In genomic region chr9:13603916-13604315, GRCh38 we compare ENCODE assay signal across 19 cellular contexts.
"Had no signal": no experiment of that assay in that cellular context is flagged by ENCODE, and none has a peak within 500 bp of the region (broad histone marks: within the 10 kb centered on the region; RNA-seq: fewer than 3 reads in every experiment).

No MANE protein-coding gene starts in this region.

- DNase-seq: cerebellar nuclear complex; colonic mucosa; effector CD4-positive, alpha-beta T cell; endodermal cell; foreskin fibroblast; glutamatergic neuron; left cardiac atrium; left ventricle myocardium inferior; lower lobe of right lung; mesenchymal stem cell; naive thymus-derived CD4-positive, alpha-beta T cell; right cardiac atrium; small intestine; stimulated activated CD4-positive, alpha-beta T cell treated with anti-CD3 and anti-CD28 coated beads, Interleukin-12 subunit alpha, Interleukin-12 subunit beta, amount 100 ng/mL, for 4 hours; stimulated activated naive CD4-positive, alpha-beta T cell treated with Interleukin-2 at 50 U/mL for 16 hours; trophoblast cell had no signal

- H3K27me3 ChIP-seq: colonic mucosa, esophagus muscularis mucosa, gastroesophageal sphincter had no signal

- H3K4me3 Mint-ChIP-seq: endodermal cell; naive thymus-derived CD4-positive, alpha-beta T cell had no signal

- H3K27me3 Mint-ChIP-seq: naive thymus-derived CD4-positive, alpha-beta T cell had no signal

- FAIRE-seq: keratinocyte, small intestine had no signal

- H3K27ac Mint-ChIP-seq: endodermal cell; naive thymus-derived CD4-positive, alpha-beta T cell had no signal

- H3K4me1 Mint-ChIP-seq: naive thymus-derived CD4-positive, alpha-beta T cell had no signal

- H3K4me3 ChIP-seq: colonic mucosa, esophagus muscularis mucosa, gastroesophageal sphincter, left ventricle myocardium inferior, lower lobe of right lung had no signal

- H3K9me3 ChIP-seq: colonic mucosa, esophagus muscularis mucosa, gastroesophageal sphincter, lower lobe of right lung had no signal

- H3K36me3 ChIP-seq: colonic mucosa, esophagus muscularis mucosa, gastroesophageal sphincter, left ventricle myocardium inferior, lower lobe of right lung had no signal

- H3K9me3 Mint-ChIP-seq: endodermal cell had no signal

- H3K36me3 Mint-ChIP-seq: naive thymus-derived CD4-positive, alpha-beta T cell had no signal

- H3K4me1 ChIP-seq: colonic mucosa, lower lobe of right lung had no signal

- H3K27ac ChIP-seq: colonic mucosa, esophagus muscularis mucosa, gastroesophageal sphincter, left ventricle myocardium inferior, lower lobe of right lung had no signal

- ATAC-seq: left cardiac atrium; naive thymus-derived CD4-positive, alpha-beta T cell; right cardiac atrium had no signal
